8 cellular contexts compared by ENCODE assay signal in genomic region chr1:221045842-221046831, GRCh38.
DNase-seq lines count a peak whose midpoint lies in the region; ATAC-seq lines count a peak whose summit lies in the region.

No MANE protein-coding gene starts in this region.

- ATAC-seq in GM18861 (IDR thresholded peaks at IDR 0.05; ENCODE audit: unreplicated experiment): peak; percentile 96
- peak; percentile 87 for ATAC-seq in HG02759 (IDR thresholded peaks at IDR 0.05; ENCODE audit: unreplicated experiment)

- DNase-seq in NOMO-1 treated with DMSO at 0.1 percent for 48 hours (lab: John Stamatoyannopoulos, UW; ENCODE audit: unreplicated experiment) (peak; percentile 96), hepatic stellate cell (ENCODE audit: low spot score) (peak; percentile 27), posterior vena cava (ENCODE audit: low spot score) (no peak), DMS114 treated with DMSO at 0.1 percent for 48 hours (lab: John Stamatoyannopoulos, UW; ENCODE audit: unreplicated experiment) (no peak), mesenteric fat pad (ENCODE audit: low spot score) (no peak), NCI-H2081 (lab: John Stamatoyannopoulos, UW) (no peak)

- intact Hi-C loops in posterior vena cava (cut with DNase I): loop anchor here in 1 of 2 donors (10.0 kb wide), 1 partner anchor 1791 kb away; no protein-coding TSS in a partner anchor

Comparison
In these comparisons a context has a peak if more than half of its experiments do, and no peak if none do; other contexts are left out.
1. DNase-seq: peak in NOMO-1 treated with DMSO at 0.1 percent for 48 hours (single experiment) and hepatic stellate cell (single experiment); none in posterior vena cava (single experiment), DMS114 treated with DMSO at 0.1 percent for 48 hours (single experiment), mesenteric fat pad (single experiment) and NCI-H2081 (0 of 2).